24 cellular contexts compared by ENCODE assay signal in the genomic region with DNA sequence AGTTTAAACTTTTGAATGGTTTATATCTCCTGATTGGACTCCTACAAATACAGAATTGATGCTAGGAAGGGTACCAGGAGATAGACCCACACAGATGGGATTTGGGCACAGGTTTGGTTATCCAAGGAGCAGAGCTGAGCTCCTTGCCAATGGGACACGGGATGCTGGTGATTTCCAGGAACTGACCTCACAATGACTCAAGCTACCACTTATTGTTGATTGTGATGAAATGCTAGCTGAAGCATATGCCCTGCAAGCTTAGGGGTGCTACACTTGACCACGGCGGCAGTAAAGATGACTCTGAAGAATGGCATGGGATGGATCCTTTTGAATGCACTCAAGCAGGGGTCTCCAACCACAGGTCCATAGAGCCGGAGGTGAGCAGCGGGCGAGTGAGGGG.
"Had no signal": no experiment of that assay in that cellular context is flagged by ENCODE, and none has a peak within 500 bp of the region (broad histone marks: within the 10 kb centered on the region; RNA-seq: fewer than 3 reads in every experiment).

No MANE protein-coding gene starts in this region.

- H3K9me3 Mint-ChIP-seq: activated CD4-positive, alpha-beta memory T cell treated with anti-CD3 and anti-CD28 coated beads, Interleukin-2, amount 10 ng/mL, durations not matched to agents 7 days and 5 days; activated naive CD8-positive, alpha-beta T cell treated with anti-CD3 and anti-CD28 coated beads, Interleukin-2, amount 10 ng/mL, durations not matched to agents 7 days and 5 days; activated T-helper 17 cell treated with anti-CD3 and anti-CD28 coated beads, Interleukin-2, amount 50 U/mL, for 72 hours; brain; central memory CD8-positive, alpha-beta T cell; nephron had no signal

- H3K9me3 ChIP-seq: colonic mucosa, right lobe of liver, stomach, vagina had no signal

- H3K4me3 ChIP-seq: colonic mucosa, lung, right lobe of liver, stomach, vagina had no signal

- H3K27me3 Mint-ChIP-seq: activated CD4-positive, alpha-beta memory T cell treated with anti-CD3 and anti-CD28 coated beads, Interleukin-2, amount 10 ng/mL, durations not matched to agents 7 days and 5 days; activated naive CD8-positive, alpha-beta T cell treated with anti-CD3 and anti-CD28 coated beads, Interleukin-2, amount 10 ng/mL, durations not matched to agents 7 days and 5 days; activated T-helper 17 cell treated with anti-CD3 and anti-CD28 coated beads, Interleukin-2, amount 50 U/mL, for 72 hours; central memory CD8-positive, alpha-beta T cell; T-helper 17 cell had no signal

- H3K36me3 Mint-ChIP-seq: activated naive CD8-positive, alpha-beta T cell treated with anti-CD3 and anti-CD28 coated beads, Interleukin-2, amount 10 ng/mL, durations not matched to agents 7 days and 5 days; brain had no signal

- H3K4me1 ChIP-seq: colonic mucosa, parathyroid adenoma, right lobe of liver, stomach, vagina had no signal

- H3K4me3 Mint-ChIP-seq: activated CD4-positive, alpha-beta memory T cell treated with anti-CD3 and anti-CD28 coated beads, Interleukin-2, amount 10 ng/mL, durations not matched to agents 7 days and 5 days; activated naive CD8-positive, alpha-beta T cell treated with anti-CD3 and anti-CD28 coated beads, Interleukin-2, amount 10 ng/mL, durations not matched to agents 7 days and 5 days; activated T-helper 17 cell treated with anti-CD3 and anti-CD28 coated beads, Interleukin-2, amount 50 U/mL, for 72 hours; brain; central memory CD8-positive, alpha-beta T cell; nephron; T-helper 17 cell had no signal

- H3K27ac Mint-ChIP-seq: activated CD4-positive, alpha-beta memory T cell treated with anti-CD3 and anti-CD28 coated beads, Interleukin-2, amount 10 ng/mL, durations not matched to agents 7 days and 5 days; activated naive CD8-positive, alpha-beta T cell treated with anti-CD3 and anti-CD28 coated beads, Interleukin-2, amount 10 ng/mL, durations not matched to agents 7 days and 5 days; activated T-helper 17 cell treated with anti-CD3 and anti-CD28 coated beads, Interleukin-2, amount 50 U/mL, for 72 hours; brain; nephron; T-helper 17 cell had no signal

- H3K27me3 ChIP-seq: colonic mucosa, right lobe of liver, stomach, vagina had no signal

- H3K4me1 Mint-ChIP-seq: activated naive CD8-positive, alpha-beta T cell treated with anti-CD3 and anti-CD28 coated beads, Interleukin-2, amount 10 ng/mL, durations not matched to agents 7 days and 5 days; activated T-helper 17 cell treated with anti-CD3 and anti-CD28 coated beads, Interleukin-2, amount 50 U/mL, for 72 hours; brain; central memory CD8-positive, alpha-beta T cell; nephron had no signal

- DNase-seq: activated CD4-positive, alpha-beta memory T cell treated with anti-CD3 and anti-CD28 coated beads, Interleukin-2, amount 10 ng/mL, durations not matched to agents 7 days and 5 days; activated CD4-positive, alpha-beta T cell treated with anti-CD3 and anti-CD28 coated beads for 4 hours; activated naive CD4-positive, alpha-beta T cell treated with Interleukin-2 at 50 U/mL for 16 hours; activated naive CD8-positive, alpha-beta T cell treated with anti-CD3 and anti-CD28 coated beads, Interleukin-2, amount 10 ng/mL, durations not matched to agents 7 days and 5 days; activated T-cell treated with anti-CD3 and anti-CD28 coated beads, Interleukin-2, amount 50 U/mL, for 1 hour; colonic mucosa; kidney; midbrain; right lobe of liver; small intestine; stimulated activated CD4-positive, alpha-beta T cell treated with anti-CD3 and anti-CD28 coated beads, Interleukin-15, amount 100 ng/mL, for 24 hours; stimulated activated CD4-positive, alpha-beta T cell treated with anti-CD3 and anti-CD28 coated beads, Interleukin-2, amount 100 ng/mL, for 48 hours; stomach; T-helper 17 cell; trophoblast cell had no signal

- H3K27ac ChIP-seq: colonic mucosa, parathyroid adenoma, right lobe of liver, stomach, vagina had no signal

- ATAC-seq: activated T-helper 17 cell treated with anti-CD3 and anti-CD28 coated beads, Interleukin-2, amount 50 U/mL, for 72 hours; esophagus mucosa; left lobe of liver; right lobe of liver; T-helper 17 cell had no signal

- H3K36me3 ChIP-seq: colonic mucosa, right lobe of liver, vagina had no signal
